ENCODE assay signal across 31 cellular contexts in the genomic region with DNA sequence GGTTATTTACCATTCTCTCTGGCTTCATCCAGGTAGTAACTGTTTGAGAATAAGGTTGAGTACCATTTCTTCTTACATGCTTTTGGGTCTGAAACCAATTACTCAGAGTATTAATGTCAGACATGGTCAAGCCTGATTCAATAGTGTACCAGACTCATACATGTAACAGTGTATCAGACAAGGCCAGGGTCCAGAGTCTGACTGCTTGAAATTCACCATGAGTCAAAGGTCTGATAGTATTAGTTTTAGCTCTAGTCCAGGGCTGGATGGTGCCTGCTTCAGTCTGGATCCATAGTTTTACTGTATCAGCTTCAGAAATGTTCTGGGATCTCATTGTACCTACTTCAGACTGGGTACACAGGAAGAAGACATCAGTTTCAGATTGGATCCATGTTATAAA.
"Had no signal": no experiment of that assay in that cellular context is flagged by ENCODE, and none has a peak within 500 bp of the region (broad histone marks: within the 10 kb centered on the region; RNA-seq: fewer than 3 reads in every experiment).

No MANE protein-coding gene starts in this region.

- FAIRE-seq: astrocyte, bronchial epithelial cell had no signal

- ATAC-seq: activated naive CD4-positive, alpha-beta T cell treated with anti-CD3 and anti-CD28 coated beads, Interleukin-2, amount 50 U/mL, for 72 hours; activated naive CD8-positive, alpha-beta T cell treated with anti-CD3 and anti-CD28 coated beads, Interleukin-2, amount 50 U/mL, for 24 hours; activated T-cell treated with anti-CD3 and anti-CD28 coated beads, Interleukin-2, amount 50 U/mL, for 4 hours; activated T-cell treated with anti-CD3 and anti-CD28 coated beads, Interleukin-2, amount 50 U/mL, for 72 hours; activated T-helper 17 cell treated with anti-CD3 and anti-CD28 coated beads, Interleukin-2, amount 50 U/mL, for 72 hours; body of pancreas had no signal

- DNase-seq: activated effector memory CD4-positive, alpha-beta T cell treated with anti-CD3 and anti-CD28 coated beads, Interleukin-2, amount 50 U/mL, for 16 hours; activated effector memory CD4-positive, alpha-beta T cell treated with Interleukin-2 at 50 U/mL for 16 hours; activated gamma-delta T cell; activated gamma-delta T cell treated with Interleukin-2 at 50 U/mL for 16 hours; activated naive CD4-positive, alpha-beta T cell; activated naive CD4-positive, alpha-beta T cell treated with anti-CD3 and anti-CD28 coated beads for 36 hours; activated naive CD4-positive, alpha-beta T cell treated with anti-CD3 and anti-CD28 coated beads, Interleukin-2, amount 10 ng/mL, durations not matched to agents 7 days and 5 days; activated naive CD4-positive, alpha-beta T cell treated with anti-CD3 and anti-CD28 coated beads, Interleukin-2, amount 50 U/mL, for 16 hours; activated naive CD4-positive, alpha-beta T cell treated with Interleukin-2 at 50 U/mL for 16 hours; activated naive CD8-positive, alpha-beta T cell treated with anti-CD3 and anti-CD28 coated beads for 36 hours; activated naive CD8-positive, alpha-beta T cell treated with anti-CD3 and anti-CD28 coated beads, Interleukin-2, amount 10 ng/mL, durations not matched to agents 7 days and 5 days; activated naive CD8-positive, alpha-beta T cell treated with anti-CD3 and anti-CD28 coated beads, Interleukin-2, amount 50 U/mL, for 24 hours; activated T-cell treated with anti-CD3 and anti-CD28 coated beads, Interleukin-2, amount 50 U/mL, for 1 hour; activated T-cell treated with anti-CD3 and anti-CD28 coated beads, Interleukin-2, amount 50 U/mL, for 24 hours; activated T-cell treated with anti-CD3 and anti-CD28 coated beads, Interleukin-2, amount 50 U/mL, for 4 hours; activated T-cell treated with anti-CD3 and anti-CD28 coated beads, Interleukin-2, amount 50 U/mL, for 48 hours; activated T-cell treated with anti-CD3 and anti-CD28 coated beads, Interleukin-2, amount 50 U/mL, for 72 hours; adrenal gland; amniotic stem cell; amygdala; anterior cingulate cortex; aorta; body of pancreas; brain microvascular endothelial cell; caudate nucleus; central memory CD4-positive, alpha-beta T cell; cerebellar nuclear complex had no signal
